In the genomic region with DNA sequence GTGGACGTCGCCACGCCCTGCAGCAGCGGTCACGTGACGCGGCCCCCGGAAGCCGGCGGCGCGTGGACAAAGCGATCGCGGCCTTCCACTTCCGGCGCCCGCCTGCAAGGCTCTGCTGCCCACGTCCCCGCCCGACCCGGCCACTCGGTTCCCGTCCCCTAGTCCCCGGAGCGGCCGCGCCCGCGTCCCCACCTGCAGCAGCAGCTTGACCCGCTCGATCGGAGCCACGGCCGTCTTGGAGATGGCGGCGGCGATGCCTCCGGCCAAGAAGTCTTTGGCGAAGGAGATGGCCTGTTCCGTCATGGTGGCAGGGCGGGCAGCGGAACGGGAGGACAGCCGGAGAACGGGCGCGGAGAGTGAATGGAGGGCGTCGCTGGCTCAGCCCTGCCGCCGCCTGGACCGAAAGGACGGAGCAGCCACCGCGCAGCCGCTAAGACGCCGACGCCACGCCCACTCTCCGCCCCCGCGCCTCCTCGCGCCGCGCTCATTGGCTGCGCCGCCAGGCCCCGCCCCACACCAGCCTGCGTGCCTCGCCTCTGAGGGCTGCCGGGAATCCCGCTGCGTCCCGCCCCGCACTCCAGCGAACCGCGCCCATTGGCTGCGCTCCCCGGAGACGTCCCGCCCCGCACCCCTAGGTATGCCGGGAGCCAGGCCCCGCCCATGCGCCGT, we compare ENCODE assay signal across 1 cellular context.
A peak's percentile ranks its signal among the peaks of the same experiment; 100 is the strongest.
TF ChIP-seq lines count a peak whose summit lies in the region.

A gene (minus strand): TSS at position 407 of the 669 bp plus-strand sequence. CDS start 104 bp downstream, at position 303.

TF ChIP-seq in K562, 482 proteins besides CTCF, POLR2A, EP300 and RAD21 (continued from another document and continues in another):
- TF ChIP-seq SRSF3 (IDR thresholded peaks at IDR 0.05; ENCODE audit: insufficient read depth, low read length): no peak
- no peak; the same call in 1 of the 2 replicates for TF ChIP-seq CTBP1 (IDR thresholded peaks at IDR 0.05; ENCODE audit: borderline replicate concordance)
- no peak for TF ChIP-seq FOXK2 (conservative IDR thresholded peaks at IDR 0.05 in 1 of 2, IDR thresholded peaks at IDR 0.05 in 1 of 2; ENCODE audit: low read depth in 2 of 2)
- no peak for TF ChIP-seq FOS (IDR thresholded peaks at IDR 0.05; ENCODE audit: extremely low read depth, insufficient read length)
- no peak for TF ChIP-seq ZNF23 (CRISPR knock-in tag; IDR thresholded peaks at IDR 0.05)
- TF ChIP-seq ZNF668 (CRISPR knock-in tag; IDR thresholded peaks at IDR 0.05): no peak
- TF ChIP-seq TEAD1 (CRISPR knock-in tag; IDR thresholded peaks at IDR 0.05): peak in 1 of 2 experiments; percentile 13; a peak in 1 of 4 replicates
- TF ChIP-seq, protein P1, sequence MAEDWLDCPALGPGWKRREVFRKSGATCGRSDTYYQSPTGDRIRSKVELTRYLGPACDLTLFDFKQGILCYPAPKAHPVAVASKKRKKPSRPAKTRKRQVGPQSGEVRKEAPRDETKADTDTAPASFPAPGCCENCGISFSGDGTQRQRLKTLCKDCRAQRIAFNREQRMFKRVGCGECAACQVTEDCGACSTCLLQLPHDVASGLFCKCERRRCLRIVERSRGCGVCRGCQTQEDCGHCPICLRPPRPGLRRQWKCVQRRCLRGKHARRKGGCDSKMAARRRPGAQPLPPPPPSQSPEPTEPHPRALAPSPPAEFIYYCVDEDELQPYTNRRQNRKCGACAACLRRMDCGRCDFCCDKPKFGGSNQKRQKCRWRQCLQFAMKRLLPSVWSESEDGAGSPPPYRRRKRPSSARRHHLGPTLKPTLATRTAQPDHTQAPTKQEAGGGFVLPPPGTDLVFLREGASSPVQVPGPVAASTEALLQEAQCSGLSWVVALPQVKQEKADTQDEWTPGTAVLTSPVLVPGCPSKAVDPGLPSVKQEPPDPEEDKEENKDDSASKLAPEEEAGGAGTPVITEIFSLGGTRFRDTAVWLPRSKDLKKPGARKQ (CRISPR knock-in tag; IDR thresholded peaks at IDR 0.05): no peak
- no peak for TF ChIP-seq MYBL2 (IDR thresholded peaks at IDR 0.05; ENCODE audit: low read depth)
- TF ChIP-seq MYBL2 (CRISPR knock-in tag; IDR thresholded peaks at IDR 0.05; ENCODE audit: borderline replicate concordance): no peak
- TF ChIP-seq, protein P2, sequence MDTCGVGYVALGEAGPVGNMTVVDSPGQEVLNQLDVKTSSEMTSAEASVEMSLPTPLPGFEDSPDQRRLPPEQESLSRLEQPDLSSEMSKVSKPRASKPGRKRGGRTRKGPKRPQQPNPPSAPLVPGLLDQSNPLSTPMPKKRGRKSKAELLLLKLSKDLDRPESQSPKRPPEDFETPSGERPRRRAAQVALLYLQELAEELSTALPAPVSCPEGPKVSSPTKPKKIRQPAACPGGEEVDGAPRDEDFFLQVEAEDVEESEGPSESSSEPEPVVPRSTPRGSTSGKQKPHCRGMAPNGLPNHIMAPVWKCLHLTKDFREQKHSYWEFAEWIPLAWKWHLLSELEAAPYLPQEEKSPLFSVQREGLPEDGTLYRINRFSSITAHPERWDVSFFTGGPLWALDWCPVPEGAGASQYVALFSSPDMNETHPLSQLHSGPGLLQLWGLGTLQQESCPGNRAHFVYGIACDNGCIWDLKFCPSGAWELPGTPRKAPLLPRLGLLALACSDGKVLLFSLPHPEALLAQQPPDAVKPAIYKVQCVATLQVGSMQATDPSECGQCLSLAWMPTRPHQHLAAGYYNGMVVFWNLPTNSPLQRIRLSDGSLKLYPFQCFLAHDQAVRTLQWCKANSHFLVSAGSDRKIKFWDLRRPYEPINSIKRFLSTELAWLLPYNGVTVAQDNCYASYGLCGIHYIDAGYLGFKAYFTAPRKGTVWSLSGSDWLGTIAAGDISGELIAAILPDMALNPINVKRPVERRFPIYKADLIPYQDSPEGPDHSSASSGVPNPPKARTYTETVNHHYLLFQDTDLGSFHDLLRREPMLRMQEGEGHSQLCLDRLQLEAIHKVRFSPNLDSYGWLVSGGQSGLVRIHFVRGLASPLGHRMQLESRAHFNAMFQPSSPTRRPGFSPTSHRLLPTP (IDR thresholded peaks at IDR 0.05; ENCODE audit: borderline replicate concordance, extremely low read depth, insufficient read length): no peak
- no peak for TF ChIP-seq PHF21A (IDR thresholded peaks at IDR 0.05; ENCODE audit: borderline replicate concordance, low read depth)
- peak; percentile 57 for TF ChIP-seq TAF1 (IDR thresholded peaks at IDR 0.05; ENCODE audit: control insufficient read depth, extremely low read depth, insufficient read depth, low read length, severe bottlenecking)
- TF ChIP-seq, protein P3, sequence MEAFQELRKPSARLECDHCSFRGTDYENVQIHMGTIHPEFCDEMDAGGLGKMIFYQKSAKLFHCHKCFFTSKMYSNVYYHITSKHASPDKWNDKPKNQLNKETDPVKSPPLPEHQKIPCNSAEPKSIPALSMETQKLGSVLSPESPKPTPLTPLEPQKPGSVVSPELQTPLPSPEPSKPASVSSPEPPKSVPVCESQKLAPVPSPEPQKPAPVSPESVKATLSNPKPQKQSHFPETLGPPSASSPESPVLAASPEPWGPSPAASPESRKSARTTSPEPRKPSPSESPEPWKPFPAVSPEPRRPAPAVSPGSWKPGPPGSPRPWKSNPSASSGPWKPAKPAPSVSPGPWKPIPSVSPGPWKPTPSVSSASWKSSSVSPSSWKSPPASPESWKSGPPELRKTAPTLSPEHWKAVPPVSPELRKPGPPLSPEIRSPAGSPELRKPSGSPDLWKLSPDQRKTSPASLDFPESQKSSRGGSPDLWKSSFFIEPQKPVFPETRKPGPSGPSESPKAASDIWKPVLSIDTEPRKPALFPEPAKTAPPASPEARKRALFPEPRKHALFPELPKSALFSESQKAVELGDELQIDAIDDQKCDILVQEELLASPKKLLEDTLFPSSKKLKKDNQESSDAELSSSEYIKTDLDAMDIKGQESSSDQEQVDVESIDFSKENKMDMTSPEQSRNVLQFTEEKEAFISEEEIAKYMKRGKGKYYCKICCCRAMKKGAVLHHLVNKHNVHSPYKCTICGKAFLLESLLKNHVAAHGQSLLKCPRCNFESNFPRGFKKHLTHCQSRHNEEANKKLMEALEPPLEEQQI (IDR thresholded peaks at IDR 0.05): no peak
- no peak for TF ChIP-seq PURB (CRISPR knock-in tag; IDR thresholded peaks at IDR 0.05; ENCODE audit: low read depth)
- TF ChIP-seq MAFF (IDR thresholded peaks at IDR 0.05; ENCODE audit: low read length): no peak
- peak; percentile 43; the same call in 1 of the 2 replicates for TF ChIP-seq GTF2E2 (tag; IDR thresholded peaks at IDR 0.05)
- TF ChIP-seq ILF3 (IDR thresholded peaks at IDR 0.05; ENCODE audit: borderline replicate concordance): no peak
- peak; percentile 64; the same call in 1 of the 2 replicates for TF ChIP-seq NR4A1 (CRISPR knock-in tag; IDR thresholded peaks at IDR 0.05)
- TF ChIP-seq NR4A1 (tag; IDR thresholded peaks at IDR 0.05): no peak
- TF ChIP-seq HMGN3 (IDR thresholded peaks at IDR 0.05; ENCODE audit: borderline replicate concordance, extremely low read depth, insufficient read length, low read depth, low read length): no peak
- no peak for TF ChIP-seq FOXJ3 (CRISPR knock-in tag; IDR thresholded peaks at IDR 0.05)
- TF ChIP-seq, protein P4, sequence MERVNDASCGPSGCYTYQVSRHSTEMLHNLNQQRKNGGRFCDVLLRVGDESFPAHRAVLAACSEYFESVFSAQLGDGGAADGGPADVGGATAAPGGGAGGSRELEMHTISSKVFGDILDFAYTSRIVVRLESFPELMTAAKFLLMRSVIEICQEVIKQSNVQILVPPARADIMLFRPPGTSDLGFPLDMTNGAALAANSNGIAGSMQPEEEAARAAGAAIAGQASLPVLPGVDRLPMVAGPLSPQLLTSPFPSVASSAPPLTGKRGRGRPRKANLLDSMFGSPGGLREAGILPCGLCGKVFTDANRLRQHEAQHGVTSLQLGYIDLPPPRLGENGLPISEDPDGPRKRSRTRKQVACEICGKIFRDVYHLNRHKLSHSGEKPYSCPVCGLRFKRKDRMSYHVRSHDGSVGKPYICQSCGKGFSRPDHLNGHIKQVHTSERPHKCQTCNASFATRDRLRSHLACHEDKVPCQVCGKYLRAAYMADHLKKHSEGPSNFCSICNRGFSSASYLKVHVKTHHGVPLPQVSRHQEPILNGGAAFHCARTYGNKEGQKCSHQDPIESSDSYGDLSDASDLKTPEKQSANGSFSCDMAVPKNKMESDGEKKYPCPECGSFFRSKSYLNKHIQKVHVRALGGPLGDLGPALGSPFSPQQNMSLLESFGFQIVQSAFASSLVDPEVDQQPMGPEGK (CRISPR knock-in tag; IDR thresholded peaks at IDR 0.05; ENCODE audit: borderline replicate concordance): no peak
- TF ChIP-seq NFRKB (IDR thresholded peaks at IDR 0.05; ENCODE audit: low read depth): peak; percentile 27; the same call in 1 of the 2 replicates
- TF ChIP-seq GTF2A2 (tag; IDR thresholded peaks at IDR 0.05): no peak
- no peak for TF ChIP-seq ZNF830 (CRISPR knock-in tag; IDR thresholded peaks at IDR 0.05)
- TF ChIP-seq, protein P5, sequence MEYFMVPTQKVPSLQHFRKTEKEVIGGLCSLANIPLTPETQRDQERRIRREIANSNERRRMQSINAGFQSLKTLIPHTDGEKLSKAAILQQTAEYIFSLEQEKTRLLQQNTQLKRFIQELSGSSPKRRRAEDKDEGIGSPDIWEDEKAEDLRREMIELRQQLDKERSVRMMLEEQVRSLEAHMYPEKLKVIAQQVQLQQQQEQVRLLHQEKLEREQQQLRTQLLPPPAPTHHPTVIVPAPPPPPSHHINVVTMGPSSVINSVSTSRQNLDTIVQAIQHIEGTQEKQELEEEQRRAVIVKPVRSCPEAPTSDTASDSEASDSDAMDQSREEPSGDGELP (CRISPR knock-in tag; IDR thresholded peaks at IDR 0.05; ENCODE audit: borderline replicate concordance): peak; percentile 58; the same call in 1 of the 2 replicates
- TF ChIP-seq ZNF79 (CRISPR knock-in tag; IDR thresholded peaks at IDR 0.05; ENCODE audit: low read depth): no peak
- no peak for TF ChIP-seq ZNF175 (CRISPR knock-in tag; IDR thresholded peaks at IDR 0.05; ENCODE audit: low read depth)
- TF ChIP-seq, protein P6, sequence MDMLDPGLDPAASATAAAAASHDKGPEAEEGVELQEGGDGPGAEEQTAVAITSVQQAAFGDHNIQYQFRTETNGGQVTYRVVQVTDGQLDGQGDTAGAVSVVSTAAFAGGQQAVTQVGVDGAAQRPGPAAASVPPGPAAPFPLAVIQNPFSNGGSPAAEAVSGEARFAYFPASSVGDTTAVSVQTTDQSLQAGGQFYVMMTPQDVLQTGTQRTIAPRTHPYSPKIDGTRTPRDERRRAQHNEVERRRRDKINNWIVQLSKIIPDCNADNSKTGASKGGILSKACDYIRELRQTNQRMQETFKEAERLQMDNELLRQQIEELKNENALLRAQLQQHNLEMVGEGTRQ (CRISPR knock-in tag; IDR thresholded peaks at IDR 0.05): peak; percentile 97
- no peak for TF ChIP-seq ZNF316 (IDR thresholded peaks at IDR 0.05)
- no peak for TF ChIP-seq HMG20A (CRISPR knock-in tag; conservative IDR thresholded peaks at IDR 0.05)
- no peak for TF ChIP-seq ZC3H11A (IDR thresholded peaks at IDR 0.05; ENCODE audit: low read depth, low read length)
- TF ChIP-seq, protein P7, sequence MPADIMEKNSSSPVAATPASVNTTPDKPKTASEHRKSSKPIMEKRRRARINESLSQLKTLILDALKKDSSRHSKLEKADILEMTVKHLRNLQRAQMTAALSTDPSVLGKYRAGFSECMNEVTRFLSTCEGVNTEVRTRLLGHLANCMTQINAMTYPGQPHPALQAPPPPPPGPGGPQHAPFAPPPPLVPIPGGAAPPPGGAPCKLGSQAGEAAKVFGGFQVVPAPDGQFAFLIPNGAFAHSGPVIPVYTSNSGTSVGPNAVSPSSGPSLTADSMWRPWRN (IDR thresholded peaks at IDR 0.05; ENCODE audit: low read depth): no peak
- TF ChIP-seq HNRNPLL (IDR thresholded peaks at IDR 0.05; ENCODE audit: low read depth, low read length, poor library complexity, severe bottlenecking): no peak
- no peak for TF ChIP-seq ZNF644 (tag; IDR thresholded peaks at IDR 0.05; ENCODE audit: low read depth)
- no peak for TF ChIP-seq PYGO2 (tag; IDR thresholded peaks at IDR 0.05)
- TF ChIP-seq C11orf30 (IDR thresholded peaks at IDR 0.05; ENCODE audit: low read depth): peak; percentile 38
- no peak for TF ChIP-seq PTBP1 (IDR thresholded peaks at IDR 0.05; ENCODE audit: low read depth, low read length)
- TF ChIP-seq, protein P8, sequence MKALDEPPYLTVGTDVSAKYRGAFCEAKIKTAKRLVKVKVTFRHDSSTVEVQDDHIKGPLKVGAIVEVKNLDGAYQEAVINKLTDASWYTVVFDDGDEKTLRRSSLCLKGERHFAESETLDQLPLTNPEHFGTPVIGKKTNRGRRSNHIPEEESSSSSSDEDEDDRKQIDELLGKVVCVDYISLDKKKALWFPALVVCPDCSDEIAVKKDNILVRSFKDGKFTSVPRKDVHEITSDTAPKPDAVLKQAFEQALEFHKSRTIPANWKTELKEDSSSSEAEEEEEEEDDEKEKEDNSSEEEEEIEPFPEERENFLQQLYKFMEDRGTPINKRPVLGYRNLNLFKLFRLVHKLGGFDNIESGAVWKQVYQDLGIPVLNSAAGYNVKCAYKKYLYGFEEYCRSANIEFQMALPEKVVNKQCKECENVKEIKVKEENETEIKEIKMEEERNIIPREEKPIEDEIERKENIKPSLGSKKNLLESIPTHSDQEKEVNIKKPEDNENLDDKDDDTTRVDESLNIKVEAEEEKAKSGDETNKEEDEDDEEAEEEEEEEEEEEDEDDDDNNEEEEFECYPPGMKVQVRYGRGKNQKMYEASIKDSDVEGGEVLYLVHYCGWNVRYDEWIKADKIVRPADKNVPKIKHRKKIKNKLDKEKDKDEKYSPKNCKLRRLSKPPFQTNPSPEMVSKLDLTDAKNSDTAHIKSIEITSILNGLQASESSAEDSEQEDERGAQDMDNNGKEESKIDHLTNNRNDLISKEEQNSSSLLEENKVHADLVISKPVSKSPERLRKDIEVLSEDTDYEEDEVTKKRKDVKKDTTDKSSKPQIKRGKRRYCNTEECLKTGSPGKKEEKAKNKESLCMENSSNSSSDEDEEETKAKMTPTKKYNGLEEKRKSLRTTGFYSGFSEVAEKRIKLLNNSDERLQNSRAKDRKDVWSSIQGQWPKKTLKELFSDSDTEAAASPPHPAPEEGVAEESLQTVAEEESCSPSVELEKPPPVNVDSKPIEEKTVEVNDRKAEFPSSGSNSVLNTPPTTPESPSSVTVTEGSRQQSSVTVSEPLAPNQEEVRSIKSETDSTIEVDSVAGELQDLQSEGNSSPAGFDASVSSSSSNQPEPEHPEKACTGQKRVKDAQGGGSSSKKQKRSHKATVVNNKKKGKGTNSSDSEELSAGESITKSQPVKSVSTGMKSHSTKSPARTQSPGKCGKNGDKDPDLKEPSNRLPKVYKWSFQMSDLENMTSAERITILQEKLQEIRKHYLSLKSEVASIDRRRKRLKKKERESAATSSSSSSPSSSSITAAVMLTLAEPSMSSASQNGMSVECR (CRISPR knock-in tag; IDR thresholded peaks at IDR 0.05): peak; percentile 90
- 0 out of 2 replicates have a peak, but pooled peaks have one; percentile 66 for TF ChIP-seq ZNF124 (CRISPR knock-in tag; IDR thresholded peaks at IDR 0.05)
- no peak; the same call in 1 of the 2 replicates for TF ChIP-seq SMARCA5 (IDR thresholded peaks at IDR 0.05)
- no peak for TF ChIP-seq ZNF436 (CRISPR knock-in tag; IDR thresholded peaks at IDR 0.05)
- TF ChIP-seq, protein P9, sequence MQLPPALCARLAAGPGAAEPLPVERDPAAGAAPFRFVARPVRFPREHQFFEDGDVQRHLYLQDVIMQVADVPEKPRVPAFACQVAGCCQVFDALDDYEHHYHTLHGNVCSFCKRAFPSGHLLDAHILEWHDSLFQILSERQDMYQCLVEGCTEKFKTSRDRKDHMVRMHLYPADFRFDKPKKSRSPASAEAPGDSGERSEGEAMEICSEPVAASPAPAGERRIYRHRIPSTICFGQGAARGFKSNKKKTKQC (CRISPR knock-in tag; IDR thresholded peaks at IDR 0.05): peak; percentile 77; the same call in 1 of the 2 replicates
- no peak for TF ChIP-seq ZFP30 (CRISPR knock-in tag; IDR thresholded peaks at IDR 0.05; ENCODE audit: borderline replicate concordance)
- no peak for TF ChIP-seq ZNF586 (CRISPR knock-in tag; conservative IDR thresholded peaks at IDR 0.05)
